Comparison of ENCODE assay signal across 25 cellular contexts in genomic region chr20:48530957-48531356, GRCh38.
DNase-seq lines count a peak whose midpoint lies in the region; ATAC-seq, FAIRE-seq and TF ChIP-seq lines count a peak whose summit lies in the region.
"Had no signal": no experiment of that assay in that cellular context is flagged by ENCODE, and none has a peak within 500 bp of the region (broad histone marks: within the 10 kb centered on the region; RNA-seq: fewer than 3 reads in every experiment).

No MANE protein-coding gene starts in this region.

- no peak overlapping the region for H2BK15ac ChIP-seq in H1 (ENCODE audit: low read length)

- H3K27ac ChIP-seq in PC-3 (ENCODE audit: low read length) (no peak overlapping the region), H1 (ENCODE audit: low read depth, low read length) (no peak overlapping the region), upper lobe of right lung (no peak overlapping the region), osteoblast (ENCODE audit: low read depth, low read length) (no peak overlapping the region)

- no peak for TF ChIP-seq RAD21 in H1 (IDR thresholded peaks at IDR 0.05 in 1 of 2, conservative IDR thresholded peaks at IDR 0.05 in 1 of 2; ENCODE audit: low read depth in 2 of 2, low read length in 2 of 2)

- no peaks in the 10 kb centered on the region for H3K4me1 ChIP-seq in PC-3 (ENCODE audit: insufficient read depth, low read length)
- H3K4me1 ChIP-seq in H1 (replicated peaks in 1 of 4; ENCODE audit: control insufficient read depth in 3 of 4, insufficient read depth in 4 of 4, low read length in 3 of 4), result no peaks in the 10 kb centered on the region
- H3K4me1 ChIP-seq in upper lobe of right lung, result no peaks in the 10 kb centered on the region
- no peaks in the 10 kb centered on the region for H3K4me1 ChIP-seq in osteoblast (ENCODE audit: insufficient read depth, low read length)

- no peak overlapping the region for H2BK120ac ChIP-seq in H1 (replicated peaks; ENCODE audit: low read depth, low read length)

- H3K9me3 ChIP-seq in PC-3 (ENCODE audit: low read length) (no peaks in the 10 kb centered on the region), H1 (ENCODE audit: insufficient read depth in 2 of 2, low read depth in 1 of 2, low read length in 1 of 2) (no peaks in the 10 kb centered on the region), upper lobe of right lung (no peaks in the 10 kb centered on the region), osteoblast (ENCODE audit: low read depth, low read length) (no peaks in the 10 kb centered on the region)

- H2AK5ac ChIP-seq in H1 (ENCODE audit: low read depth, low read length), result no peak overlapping the region

- peak overlapping the region; percentile 31; the same call in 1 of the 2 replicates for H3K4me3 ChIP-seq in PC-3 (ENCODE audit: low read length)
- H3K4me3 ChIP-seq in H1 (ENCODE audit: extremely low read depth in 1 of 4, insufficient read depth in 2 of 4, low read depth in 3 of 4, low read length in 4 of 4), result no peak overlapping the region
- H3K4me3 ChIP-seq in upper lobe of right lung, result no peak overlapping the region
- no peak overlapping the region for H3K4me3 ChIP-seq in osteoblast (ENCODE audit: insufficient read depth, low read length)
- H3K4me3 ChIP-seq: GM23338 had no signal

- BruUV-seq in PC-3 (replicated peaks; lab: Mats Ljungman, UMichigan), result no TSS peak

- ATAC-seq in PC-3, result peak; percentile 64
- ATAC-seq in upper lobe of right lung, result peak; percentile 76
- no peak for ATAC-seq in HG02870 (IDR thresholded peaks at IDR 0.05; ENCODE audit: unreplicated experiment)
- ATAC-seq: activated CD4-positive, alpha-beta T cell treated with anti-CD3 and anti-CD28 coated beads for 36 hours; GM23338; sciatic nerve; SK-N-SH treated with all-trans-retinoic acid at 6 μM for 48 hours; stimulated activated memory B cell treated with anti-CD40 and anti-IgM and Interleukin-4, amounts not matched to agents 10 μg/mL and 1 μg/mL and 100 μg/mL, for 72 hours had no signal

- no peak overlapping the region for H3K4ac ChIP-seq in H1 (replicated peaks; ENCODE audit: insufficient read length, low read depth, low read length)

- H3K23ac ChIP-seq in H1 (ENCODE audit: insufficient read length), result no peak overlapping the region

- no peaks in the 10 kb centered on the region for H3K23me2 ChIP-seq in H1 (ENCODE audit: low read depth, low read length)

- no peak overlapping the region for H4K5ac ChIP-seq in H1 (ENCODE audit: insufficient read length, low read depth, low read length)

- peak overlapping the region; percentile 62; the same call in 1 of the 2 replicates for H4K8ac ChIP-seq in H1 (ENCODE audit: extremely low read depth, insufficient read depth, low read length)

- H3K36me3 ChIP-seq in PC-3 (ENCODE audit: low read depth, low read length), result no peaks in the 10 kb centered on the region
- H3K36me3 ChIP-seq in H1 (ENCODE audit: control insufficient read depth in 2 of 4, insufficient read depth in 4 of 4, low read length in 3 of 4), result no peaks in the 10 kb centered on the region
- H3K36me3 ChIP-seq in upper lobe of right lung, result no peaks in the 10 kb centered on the region
- H3K36me3 ChIP-seq in osteoblast (ENCODE audit: insufficient read depth, low read length), result no peaks in the 10 kb centered on the region

- no peak overlapping the region for H3K14ac ChIP-seq in H1 (ENCODE audit: insufficient read length)

- H3K18ac ChIP-seq in H1 (ENCODE audit: extremely low read depth, low read length), result no peak overlapping the region

- peak overlapping the region; percentile 49 for H3K4me2 ChIP-seq in PC-3 (ENCODE audit: low read length)
- no peak overlapping the region for H3K4me2 ChIP-seq in H1 (ENCODE audit: insufficient read depth in 1 of 2, low read depth in 2 of 2, low read length in 2 of 2)
- H3K4me2 ChIP-seq in osteoblast (ENCODE audit: insufficient read depth, low read length), result no peak overlapping the region
- H3K4me2 ChIP-seq: GM23338 had no signal

- no peak overlapping the region for H2BK20ac ChIP-seq in H1 (ENCODE audit: low read length)

- POLR2A ChIA-PET in PC-3 (lab: Charles Lee; ENCODE audit: unreplicated experiment), result no interaction called here
- POLR2A ChIA-PET in H1 (lab: Charles Lee; ENCODE audit: partially characterized antibody), result interaction anchor here (1.4 kb wide), 1 partner anchor 9 kb away, joined by 3 read pairs; no protein-coding TSS in a partner anchor

- no peak overlapping the region for H2BK12ac ChIP-seq in H1 (ENCODE audit: low read depth, low read length)

- no peak for TF ChIP-seq EP300 in H1 (IDR thresholded peaks at IDR 0.05; ENCODE audit: borderline replicate concordance in 1 of 2, low read depth in 2 of 2, low read length in 2 of 2)

- TF ChIP-seq POLR2A in H1 (IDR thresholded peaks at IDR 0.05; ENCODE audit: control extremely low read depth in 1 of 2, low read depth in 2 of 2, low read length in 2 of 2), result no peak

- peak; percentile 62 for DNase-seq in H4 (ENCODE audit: low spot score)
- DNase-seq in PC-3, result peak; percentile 52
- no peak for DNase-seq in H1 (ENCODE audit: low read depth in 1 of 2, low spot score in 2 of 2)
- DNase-seq in upper lobe of right lung, result no peak
- DNase-seq in stimulated activated CD4-positive, alpha-beta T cell treated with anti-CD3 and anti-CD28 coated beads, Interleukin-4, amount 100 ng/mL, for 24 hours, result no peak
- DNase-seq in osteoblast (ENCODE audit: insufficient read length, low spot score, missing footprints), result no peak
- DNase-seq: activated CD4-positive, alpha-beta T cell treated with anti-CD3 and anti-CD28 coated beads for 36 hours; activated gamma-delta T cell; activated naive CD8-positive, alpha-beta T cell treated with anti-CD3 and anti-CD28 coated beads, Interleukin-2, amount 10 ng/mL, durations not matched to agents 7 days and 5 days; activated T-cell treated with anti-CD3 and anti-CD28 coated beads, Interleukin-2, amount 50 U/mL, for 1 hour; CD4-positive, alpha-beta memory T cell; central memory CD4-positive, alpha-beta T cell; GDM1; NCI-H1105; NCI-H187 treated with DMSO at 0.1 percent for 48 hours; NCI-H526; stimulated activated CD4-positive, alpha-beta T cell treated with anti-CD3 and anti-CD28 coated beads, Interleukin-12 subunit alpha, Interleukin-12 subunit beta, amount 100 ng/mL, for 4 hours; stimulated activated CD4-positive, alpha-beta T cell treated with anti-CD3 and anti-CD28 coated beads, Interleukin-4, amount 100 ng/mL, for 4 hours had no signal

- H3K56ac ChIP-seq in H1 (replicated peaks; ENCODE audit: insufficient read length, low read depth, low read length), result no peak overlapping the region

- H3K79me1 ChIP-seq in H1 (ENCODE audit: low read depth, low read length), result no peaks in the 10 kb centered on the region

- no peak overlapping the region for H4K91ac ChIP-seq in H1 (replicated peaks; ENCODE audit: insufficient read length, low read length)

- FAIRE-seq in H1 (lab: Jason Lieb, UNC), result no peak
- FAIRE-seq: astrocyte, keratinocyte had no signal

- H3K27me3 ChIP-seq in PC-3 (ENCODE audit: low read length) (peaks cover 64% of the 10 kb centered on the region), H1 (replicated peaks in 1 of 4; ENCODE audit: control insufficient read depth in 3 of 4, extremely low read depth in 1 of 4, insufficient read depth in 3 of 4, low read length in 3 of 4) (no peaks in the 10 kb centered on the region; a peak in 1 of 7 replicates), upper lobe of right lung (no peaks in the 10 kb centered on the region), osteoblast (ENCODE audit: insufficient read depth, low read length) (no peaks in the 10 kb centered on the region)

- H3K9me2 ChIP-seq in PC-3 (replicated peaks; ENCODE audit: low read length), result no peaks in the 10 kb centered on the region

- H2BK5ac ChIP-seq in H1 (ENCODE audit: low read depth, low read length), result no peak overlapping the region

- intact Hi-C loops in PC-3 (cut with micrococcal nuclease) (no loop called here), upper lobe of right lung (cut with DNase I) (no loop called here)

- H4K20me1 ChIP-seq in PC-3 (ENCODE audit: low read length), result no peaks in the 10 kb centered on the region
- H4K20me1 ChIP-seq in H1 (replicated peaks in 1 of 2; ENCODE audit: control insufficient read depth in 1 of 2, insufficient read depth in 2 of 2, low read length in 2 of 2), result no peaks in the 10 kb centered on the region
- H4K20me1 ChIP-seq in osteoblast (ENCODE audit: insufficient read depth, low read length), result no peaks in the 10 kb centered on the region

- H3K79me2 ChIP-seq in PC-3 (ENCODE audit: low read length), result no peaks in the 10 kb centered on the region
- H3K79me2 ChIP-seq in H1 (ENCODE audit: control insufficient read depth in 1 of 2, insufficient read depth in 2 of 2, low read length in 2 of 2), result no peaks in the 10 kb centered on the region
- H3K79me2 ChIP-seq in osteoblast (ENCODE audit: insufficient read depth, low read length), result no peaks in the 10 kb centered on the region

- CTCF ChIA-PET in PC-3 (lab: Charles Lee), result no interaction called here
- CTCF ChIA-PET in H1 (lab: Charles Lee; ENCODE audit: partially characterized antibody), result interaction anchor here (0.6 to 2.4 kb wide), 3 partner anchors 44 to 167 kb away, joined by 3 to 9 read pairs (median 3); no protein-coding TSS in a partner anchor

- 85% methylated on average over 5 of the region's 5 CpGs; no CpG with 5 or more reads in 1 of the 2 experiments for WGBS in H1 (ENCODE audit: extremely low coverage in 1 of 2, insufficient coverage in 1 of 2, insufficient read length in 1 of 2, insufficient replicate concordance in 2 of 2, low coverage in 1 of 2, low lambda C conversion rate in 2 of 2, missing lambda C conversion rate in 1 of 2), 2 experiments

- TF ChIP-seq CTCF in PC-3 (conservative IDR thresholded peaks at IDR 0.05; ENCODE audit: low read depth, low read length), result no peak
- no peak for TF ChIP-seq CTCF in H1 (IDR thresholded peaks at IDR 0.05; ENCODE audit: control extremely low read depth in 1 of 3, insufficient read depth in 1 of 3, low read depth in 1 of 3, low read length in 3 of 3)
- no peak for TF ChIP-seq CTCF in upper lobe of right lung (IDR thresholded peaks at IDR 0.05)
- TF ChIP-seq CTCF in osteoblast (IDR thresholded peaks at IDR 0.05; ENCODE audit: extremely low read depth, low read depth, low read length), result no peak

- H2AFZ ChIP-seq in PC-3 (ENCODE audit: low read length) (no peak overlapping the region), H1 (ENCODE audit: low read length) (no peak overlapping the region), osteoblast (ENCODE audit: low read length) (no peak overlapping the region)
- H2AFZ ChIP-seq: GM23338 had no signal

- H3K9ac ChIP-seq in PC-3 (ENCODE audit: low read length) (no peak overlapping the region), H1 (replicated peaks in 1 of 4; ENCODE audit: extremely low read depth in 1 of 4, low read depth in 3 of 4, low read length in 3 of 4) (no peak overlapping the region)

- no peaks in the 10 kb centered on the region for H3F3A ChIP-seq in PC-3 (ENCODE audit: low read length, unreplicated experiment)

TF ChIP-seq in H1, 55 proteins besides CTCF, POLR2A, EP300 and RAD21:
- TF ChIP-seq NRF1 (IDR thresholded peaks at IDR 0.05; ENCODE audit: low read depth, low read length), result no peak
- no peak for TF ChIP-seq BACH1 (IDR thresholded peaks at IDR 0.05; ENCODE audit: low read length)
- no peak for TF ChIP-seq GTF2F1 (IDR thresholded peaks at IDR 0.05; ENCODE audit: borderline replicate concordance, low read depth, low read length)
- no peak for TF ChIP-seq CBX8 (IDR thresholded peaks at IDR 0.05; ENCODE audit: borderline replicate concordance, low read depth, low read length)
- TF ChIP-seq ZNF274 (IDR thresholded peaks at IDR 0.05; ENCODE audit: borderline replicate concordance, extremely low read depth, low read length), result no peak

Comparison
In these comparisons a context has a peak if more than half of its experiments do, and no peak if none do; other contexts are left out.
1. DNase-seq: peak in H4 (single experiment) and PC-3 (single experiment); none in H1 (0 of 2), upper lobe of right lung (single experiment), stimulated activated CD4-positive, alpha-beta T cell treated with anti-CD3 and anti-CD28 coated beads, Interleukin-4, amount 100 ng/mL, for 24 hours (single experiment) and osteoblast (single experiment).